15 cellular contexts compared by ENCODE assay signal in the genomic region with DNA sequence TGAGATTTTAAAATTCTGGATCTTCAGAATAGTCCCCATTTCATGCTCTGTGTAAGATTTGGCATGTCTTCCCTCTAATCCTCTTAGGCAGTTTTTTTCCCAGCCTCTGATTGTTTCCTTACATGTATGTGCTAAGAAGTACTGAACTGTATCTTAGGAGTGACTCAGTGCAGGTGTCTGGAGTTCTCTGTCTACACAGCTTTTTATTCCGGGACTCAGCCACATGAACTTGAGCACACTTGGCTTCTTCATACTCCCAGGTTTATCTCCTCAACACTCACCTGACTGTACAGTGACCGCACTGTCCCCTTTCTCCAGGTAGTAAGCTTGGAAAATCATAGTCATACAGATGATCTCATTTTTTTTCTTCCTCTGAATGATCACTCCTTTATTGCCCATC. TPM values are rescaled to one million over a fixed set of nuclear protein-coding genes. Genes with fewer than 3 reads are reported as not detected.
DNase-seq lines count a peak whose midpoint lies in the region; ATAC-seq and TF ChIP-seq lines count a peak whose summit lies in the region.
"Had no signal": no experiment of that assay in that cellular context is flagged by ENCODE, and none has a peak within 500 bp of the region (broad histone marks: within the 10 kb centered on the region; RNA-seq: fewer than 3 reads in every experiment).

No MANE protein-coding gene starts in this region.

- intact Hi-C loops in A673 (cut with micrococcal nuclease; ENCODE audit: unreplicated experiment): loop anchor here (1.0 kb wide), 1 partner anchor 128 kb away; no protein-coding TSS in a partner anchor

- no peaks in the 10 kb centered on the region for H3K9me3 ChIP-seq in A673 (ENCODE audit: low read depth, low read length, poor library complexity, severe bottlenecking)

- H3K4me3 ChIP-seq in A673 (ENCODE audit: low read depth, low read length, poor library complexity, severe bottlenecking): no peak overlapping the region

- CTCF ChIA-PET in A673 (lab: Charles Lee): interaction anchor here (1.0 to 1.3 kb wide), 2 partner anchors 89 to 128 kb away, joined by 3 to 9 read pairs; no protein-coding TSS in a partner anchor

- no TSS peak for BruUV-seq in A673 (replicated peaks; lab: Mats Ljungman, UMichigan)

- TF ChIP-seq CTCF in A673 (conservative IDR thresholded peaks at IDR 0.05; ENCODE audit: low read depth, low read length): no peak
- no peak for TF ChIP-seq CTCF in foreskin keratinocyte (conservative IDR thresholded peaks at IDR 0.05)

- peak overlapping the region; percentile 14 for H3K27ac ChIP-seq in A673 (ENCODE audit: low read depth, low read length, poor library complexity, severe bottlenecking)
- H3K27ac ChIP-seq in foreskin keratinocyte: peak overlapping the region; percentile 55
- H3K27ac ChIP-seq: KMS-11 had no signal

- no peaks in the 10 kb centered on the region for H3K36me3 ChIP-seq in A673 (ENCODE audit: insufficient read depth, low read length, poor library complexity, severe bottlenecking)

- no peaks in the 10 kb centered on the region for H3K27me3 ChIP-seq in A673 (replicated peaks; ENCODE audit: insufficient read depth, low read depth, low read length, poor library complexity)
- no peaks in the 10 kb centered on the region for H3K27me3 ChIP-seq in foreskin keratinocyte

- POLR2A ChIA-PET in A673 (lab: Charles Lee; ENCODE audit: low non-redundant PET): no interaction called here

- ATAC-seq in foreskin keratinocyte: peak; percentile 90
- no peak for ATAC-seq in HG02623 (IDR thresholded peaks at IDR 0.05; ENCODE audit: unreplicated experiment)
- ATAC-seq: HepG2 had no signal

- DNase-seq in A673 (ENCODE audit: low spot score) (peak; percentile 46), ELR (ENCODE audit: low read depth) (peak; percentile 23), astrocyte of the hippocampus (ENCODE audit: low read depth, low spot score) (peak; percentile 4), foreskin keratinocyte (peak; percentile 39 to 69), C1 segment of cervical spinal cord (lab: John Stamatoyannopoulos, UW) (no peak), germinal center (ENCODE audit: low spot score) (no peak), COLO829 (ENCODE audit: low spot score) (no peak)
- DNase-seq: DND-41, MM.1S, NCI-H1105, NCI-H187 treated with DMSO at 0.1 percent for 48 hours, NCI-H2171 treated with DMSO at 0.1 percent for 48 hours had no signal

- peaks cover 23% of the 10 kb centered on the region for H3K4me1 ChIP-seq in A673 (ENCODE audit: insufficient read depth, low read length, poor library complexity, severe bottlenecking)
- no peaks in the 10 kb centered on the region for H3K4me1 ChIP-seq in foreskin keratinocyte

RNA-seq across cellular contexts. Expression of a gene that starts 50.7 kb away (rescaled TPM):
- total RNA-seq in A673 (2021): 18.2 and 22.4 TPM in 2 replicates
- total RNA-seq in foreskin keratinocyte: 4.1 and 7.1 TPM in 2 replicates
- 0.48 and 0.97 TPM in 2 replicates for polyA plus RNA-seq in foreskin keratinocyte
- total RNA-seq: HepG2 had no signal
- polyA plus RNA-seq: HepG2 had no signal

Comparison
In these comparisons a context has a peak if more than half of its experiments do, and no peak if none do; other contexts are left out.
1. DNase-seq: peak in A673 (single experiment), ELR (single experiment), astrocyte of the hippocampus (single experiment) and foreskin keratinocyte (2 of 2); none in C1 segment of cervical spinal cord (0 of 14), germinal center (single experiment) and COLO829 (single experiment).